8 cellular contexts compared by ENCODE assay signal in the genomic region with DNA sequence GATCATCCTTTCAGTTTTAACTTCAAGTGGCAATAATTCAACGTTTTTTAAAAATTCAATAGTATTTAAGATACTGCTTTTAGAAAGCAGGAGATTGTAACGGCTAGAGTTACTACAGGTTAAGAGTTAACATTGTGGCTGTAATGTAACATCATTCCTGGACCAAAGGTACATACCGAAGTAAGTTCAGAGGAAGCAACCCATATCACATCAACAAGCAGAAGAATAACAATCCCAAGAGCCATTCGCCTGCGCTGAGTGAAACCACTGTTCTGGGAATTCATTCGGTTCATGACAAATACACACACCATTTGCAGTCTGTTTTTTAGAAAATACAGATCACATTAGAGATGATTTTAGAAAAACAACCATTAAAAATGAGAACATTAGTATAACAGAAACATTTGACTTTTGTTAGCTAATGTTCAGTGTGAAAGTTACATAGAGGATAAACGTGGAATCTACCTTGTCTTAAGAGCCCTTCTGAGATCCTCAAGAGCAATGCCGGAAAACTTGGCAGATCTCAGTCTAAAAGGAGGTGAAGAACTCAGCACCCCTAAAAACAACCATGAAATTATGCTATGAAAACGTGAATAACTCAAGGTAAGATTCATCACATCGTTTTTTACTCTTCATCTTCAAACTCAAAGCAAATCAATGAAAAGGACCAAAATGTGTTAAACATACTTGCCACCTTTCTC. TPM values are rescaled to one million over a fixed set of nuclear protein-coding genes. Genes with fewer than 3 reads are reported as not detected.
DNase-seq lines count a peak whose midpoint lies in the region; ATAC-seq and TF ChIP-seq lines count a peak whose summit lies in the region.

No MANE protein-coding gene starts in this region.

- H3K36me3 Mint-ChIP-seq in activated T-cell treated with anti-CD3 and anti-CD28 coated beads, Interleukin-2, amount 50 U/mL, for 72 hours (ENCODE audit: insufficient read depth in 2 of 2), result peaks cover 3 to 22% of the 10 kb centered on the region in 2 donors
- peaks cover 6% of the 10 kb centered on the region; the same call in 1 of the 2 replicates for H3K36me3 Mint-ChIP-seq in WTC11

- intact Hi-C loops in posterior cingulate gyrus (cut with DNase I), result no loop called here

- no CpG with 5 or more reads among the region's 10 CpGs for WGBS in iPS DF 6.9 (ENCODE audit: insufficient coverage, insufficient read length)

- H3K4me1 Mint-ChIP-seq in activated T-cell treated with anti-CD3 and anti-CD28 coated beads, Interleukin-2, amount 50 U/mL, for 72 hours (ENCODE audit: low read depth), result peaks cover 34% of the 10 kb centered on the region
- peaks cover 9% of the 10 kb centered on the region for H3K4me1 Mint-ChIP-seq in WTC11

- peak overlapping the region; percentile 63 for H3K27ac Mint-ChIP-seq in activated T-cell treated with anti-CD3 and anti-CD28 coated beads, Interleukin-2, amount 50 U/mL, for 72 hours
- H3K27ac Mint-ChIP-seq in WTC11, result no peak overlapping the region

- H3K9me3 Mint-ChIP-seq in activated T-cell treated with anti-CD3 and anti-CD28 coated beads, Interleukin-2, amount 50 U/mL, for 72 hours, result peaks cover 0 to 2% of the 10 kb centered on the region in 2 donors
- H3K9me3 Mint-ChIP-seq in WTC11, result no peaks in the 10 kb centered on the region

- H3K27ac ChIP-seq in iPS DF 6.9 (ENCODE audit: low read length) (no peak overlapping the region), skin epidermis (peak overlapping the region in 18 of 21 experiments; percentile 89 to 97 (median 96))

- POLR2A ChIA-PET in WTC11 (lab: Charles Lee), result interaction anchor here (2.3 kb wide), 1 partner anchor 135 kb away, joined by 12 read pairs; the partner anchor contains the start of gene ACTR3

- no peaks in the 10 kb centered on the region for H3K27me3 ChIP-seq in iPS DF 6.9 (ENCODE audit: control insufficient read depth, insufficient read depth, low read length)

- TF ChIP-seq CTCF in WTC11 (IDR thresholded peaks at IDR 0.05), result no peak

- H3K4me1 ChIP-seq in iPS DF 6.9 (ENCODE audit: control insufficient read depth, insufficient read depth, low read length), result no peaks in the 10 kb centered on the region

- no peaks in the 10 kb centered on the region for H3K36me3 ChIP-seq in iPS DF 6.9 (ENCODE audit: control insufficient read depth, insufficient read depth, low read length)

- peak overlapping the region; percentile 85 to 98 for H3K4me3 Mint-ChIP-seq in activated T-cell treated with anti-CD3 and anti-CD28 coated beads, Interleukin-2, amount 50 U/mL, for 72 hours
- peak overlapping the region; percentile 94 for H3K4me3 Mint-ChIP-seq in WTC11

- no peaks in the 10 kb centered on the region for H3K9me3 ChIP-seq in iPS DF 6.9 (ENCODE audit: control insufficient read depth, insufficient read depth, low read length)

- H3K27me3 Mint-ChIP-seq in activated T-cell treated with anti-CD3 and anti-CD28 coated beads, Interleukin-2, amount 50 U/mL, for 72 hours (ENCODE audit: low read depth), result no peaks in the 10 kb centered on the region
- peaks cover 4% of the 10 kb centered on the region; the same call in 1 of the 2 replicates for H3K27me3 Mint-ChIP-seq in WTC11 (ENCODE audit: low read depth)

- no peak for DNase-seq in activated T-cell treated with anti-CD3 and anti-CD28 coated beads, Interleukin-2, amount 50 U/mL, for 72 hours
- DNase-seq in activated T-cell treated with anti-CD3 and anti-CD28 coated beads for 4 hours (no peak), WTC11 (ENCODE audit: low spot score) (no peak), iPS DF 6.9 (ENCODE audit: low read depth, low spot score) (no peak), KG1 (lab: John Stamatoyannopoulos, UW) (no peak), posterior cingulate gyrus (no peak), NCI-H2107 treated with DMSO at 0.1 percent for 48 hours (lab: John Stamatoyannopoulos, UW; ENCODE audit: unreplicated experiment) (no peak)

- no peak for ATAC-seq in activated T-cell treated with anti-CD3 and anti-CD28 coated beads, Interleukin-2, amount 50 U/mL, for 72 hours (replicated peaks in 1 of 2)
- no peak for ATAC-seq in WTC11

- H3K4me3 ChIP-seq in iPS DF 6.9 (ENCODE audit: low read length), result peak overlapping the region; percentile 93; the same call in 1 of the 2 replicates
- peak overlapping the region; percentile 69 to 100 (median 93) for H3K4me3 ChIP-seq in skin epidermis

- CTCF ChIA-PET in WTC11 (lab: Charles Lee), result no interaction called here

TF ChIP-seq in WTC11, 78 proteins besides CTCF, POLR2A, EP300 and RAD21 (continues in another document):
- TF ChIP-seq FOXK1 (CRISPR knock-in tag; IDR thresholded peaks at IDR 0.05), result no peak
- no peak for TF ChIP-seq IRF2 (CRISPR knock-in tag; IDR thresholded peaks at IDR 0.05; ENCODE audit: borderline replicate concordance, low read depth)
- TF ChIP-seq RORB (CRISPR knock-in tag; IDR thresholded peaks at IDR 0.05), result no peak
- TF ChIP-seq, protein P1, sequence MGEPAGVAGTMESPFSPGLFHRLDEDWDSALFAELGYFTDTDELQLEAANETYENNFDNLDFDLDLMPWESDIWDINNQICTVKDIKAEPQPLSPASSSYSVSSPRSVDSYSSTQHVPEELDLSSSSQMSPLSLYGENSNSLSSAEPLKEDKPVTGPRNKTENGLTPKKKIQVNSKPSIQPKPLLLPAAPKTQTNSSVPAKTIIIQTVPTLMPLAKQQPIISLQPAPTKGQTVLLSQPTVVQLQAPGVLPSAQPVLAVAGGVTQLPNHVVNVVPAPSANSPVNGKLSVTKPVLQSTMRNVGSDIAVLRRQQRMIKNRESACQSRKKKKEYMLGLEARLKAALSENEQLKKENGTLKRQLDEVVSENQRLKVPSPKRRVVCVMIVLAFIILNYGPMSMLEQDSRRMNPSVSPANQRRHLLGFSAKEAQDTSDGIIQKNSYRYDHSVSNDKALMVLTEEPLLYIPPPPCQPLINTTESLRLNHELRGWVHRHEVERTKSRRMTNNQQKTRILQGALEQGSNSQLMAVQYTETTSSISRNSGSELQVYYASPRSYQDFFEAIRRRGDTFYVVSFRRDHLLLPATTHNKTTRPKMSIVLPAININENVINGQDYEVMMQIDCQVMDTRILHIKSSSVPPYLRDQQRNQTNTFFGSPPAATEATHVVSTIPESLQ (CRISPR knock-in tag; IDR thresholded peaks at IDR 0.05), result no peak
- TF ChIP-seq PRRX2 (CRISPR knock-in tag; IDR thresholded peaks at IDR 0.05), result no peak
- TF ChIP-seq KAT7 (CRISPR knock-in tag; IDR thresholded peaks at IDR 0.05; ENCODE audit: borderline replicate concordance), result no peak
- no peak for TF ChIP-seq SP1 (CRISPR knock-in tag; conservative IDR thresholded peaks at IDR 0.05)
- no peak for TF ChIP-seq ARID4B (CRISPR knock-in tag; IDR thresholded peaks at IDR 0.05; ENCODE audit: borderline replicate concordance)

RNA-seq across cellular contexts. Expression of gene SLC35F5, which starts 1.3 kb away (rescaled TPM):
- total RNA-seq in activated T-cell treated with anti-CD3 and anti-CD28 coated beads, Interleukin-2, amount 50 U/mL, for 72 hours, result 10 to 100 TPM; 29.1 to 29.8 TPM
- 20.3 to 24.8 TPM (median 23.8 TPM) in 3 replicates for total RNA-seq in WTC11 (2021)
